ENCODE assay signal across 1 cellular context in genomic region chr10:104350146-104350635, GRCh38.
TF ChIP-seq lines count a peak whose summit lies in the region.

No MANE protein-coding gene starts in this region.

TF ChIP-seq in HepG2, 621 proteins besides CTCF, POLR2A, EP300 and RAD21 (continued from another document and continues in another):
- 0 out of 2 replicates have a peak, but pooled peaks have one; percentile 23 for TF ChIP-seq ZNF280D (CRISPR knock-in tag; IDR thresholded peaks at IDR 0.05)
- no peak for TF ChIP-seq BATF2 (CRISPR knock-in tag; IDR thresholded peaks at IDR 0.05)
- no peak for TF ChIP-seq IKZF4 (CRISPR knock-in tag; IDR thresholded peaks at IDR 0.05; ENCODE audit: borderline replicate concordance, low read depth, not compliant biosample characterization)
- TF ChIP-seq TARDBP (CRISPR knock-in tag; IDR thresholded peaks at IDR 0.05) = 0 out of 2 replicates have a peak, but pooled peaks have one; percentile 1
- TF ChIP-seq ZNF589 (CRISPR knock-in tag; conservative IDR thresholded peaks at IDR 0.05) = no peak
- TF ChIP-seq E2F2 (CRISPR knock-in tag; IDR thresholded peaks at IDR 0.05; ENCODE audit: borderline replicate concordance) = no peak
- no peak for TF ChIP-seq AHDC1 (CRISPR knock-in tag; IDR thresholded peaks at IDR 0.05; ENCODE audit: borderline replicate concordance)
- peak; percentile 85 for TF ChIP-seq STAG1 (CRISPR knock-in tag; IDR thresholded peaks at IDR 0.05)
- no peak for TF ChIP-seq ZNF512 (CRISPR knock-in tag; IDR thresholded peaks at IDR 0.05)
- no peak for TF ChIP-seq ZNF274 (CRISPR knock-in tag; IDR thresholded peaks at IDR 0.05)
- no peak for TF ChIP-seq ZNF441 (CRISPR knock-in tag; IDR thresholded peaks at IDR 0.05; ENCODE audit: borderline replicate concordance)
- TF ChIP-seq MAFF (IDR thresholded peaks at IDR 0.05; ENCODE audit: low read depth, low read length) = peak; percentile 91
- TF ChIP-seq ZNF556 (CRISPR knock-in tag; IDR thresholded peaks at IDR 0.05; ENCODE audit: borderline replicate concordance) = peak; percentile 100
- no peak for TF ChIP-seq ZFP36 (IDR thresholded peaks at IDR 0.05; ENCODE audit: borderline replicate concordance, low read depth, low read length, partially characterized antibody)
- TF ChIP-seq MAFK (conservative IDR thresholded peaks at IDR 0.05 in 1 of 2, IDR thresholded peaks at IDR 0.05 in 1 of 2; ENCODE audit: low read length in 2 of 2) = peak; percentile 91 to 94
- no peak for TF ChIP-seq FOSL1 (CRISPR knock-in tag; IDR thresholded peaks at IDR 0.05; ENCODE audit: borderline replicate concordance)
- no peak for TF ChIP-seq CHCHD3 (CRISPR knock-in tag; IDR thresholded peaks at IDR 0.05)
- no peak for TF ChIP-seq ZNF124 (CRISPR knock-in tag; IDR thresholded peaks at IDR 0.05)
- TF ChIP-seq KAT7 (CRISPR knock-in tag; IDR thresholded peaks at IDR 0.05; ENCODE audit: borderline replicate concordance) = no peak
- no peak for TF ChIP-seq ZNF530 (CRISPR knock-in tag; IDR thresholded peaks at IDR 0.05; ENCODE audit: low read depth)
- TF ChIP-seq FOXM1 (CRISPR knock-in tag; IDR thresholded peaks at IDR 0.05) = no peak
- no peak for TF ChIP-seq AKNA (CRISPR knock-in tag; IDR thresholded peaks at IDR 0.05; ENCODE audit: borderline replicate concordance)
- TF ChIP-seq SRF (IDR thresholded peaks at IDR 0.05; ENCODE audit: low read depth, low read length) = no peak
- no peak for TF ChIP-seq ZBTB7A (CRISPR knock-in tag; IDR thresholded peaks at IDR 0.05)
- TF ChIP-seq ZNF275 (CRISPR knock-in tag; IDR thresholded peaks at IDR 0.05; ENCODE audit: borderline replicate concordance) = no peak
- no peak for TF ChIP-seq ZNF615 (CRISPR knock-in tag; IDR thresholded peaks at IDR 0.05; ENCODE audit: borderline replicate concordance)
- peak; percentile 67 for TF ChIP-seq SMC3 (IDR thresholded peaks at IDR 0.05; ENCODE audit: low read length)
- no peak for TF ChIP-seq PHF21A (CRISPR knock-in tag; IDR thresholded peaks at IDR 0.05)
- TF ChIP-seq MATR3 (CRISPR knock-in tag; IDR thresholded peaks at IDR 0.05) = no peak
- TF ChIP-seq NR2F2 (IDR thresholded peaks at IDR 0.05; ENCODE audit: borderline replicate concordance, low read depth) = no peak
- no peak for TF ChIP-seq MTERF4 (CRISPR knock-in tag; IDR thresholded peaks at IDR 0.05)
- no peak for TF ChIP-seq HBP1 (CRISPR knock-in tag; IDR thresholded peaks at IDR 0.05; ENCODE audit: low read depth)
- TF ChIP-seq CEBPG (CRISPR knock-in tag; IDR thresholded peaks at IDR 0.05) = no peak
- no peak for TF ChIP-seq TCF7 (IDR thresholded peaks at IDR 0.05; ENCODE audit: low read depth)
- TF ChIP-seq ZNF691 (CRISPR knock-in tag; IDR thresholded peaks at IDR 0.05; ENCODE audit: borderline replicate concordance, low read depth) = no peak
